Comparison of ENCODE assay signal across 8 cellular contexts in genomic region chr11:35943761-35944502, GRCh38. TPM values are rescaled to one million over a fixed set of nuclear protein-coding genes. Genes with fewer than 3 reads are reported as not detected.
DNase-seq lines count a peak whose midpoint lies in the region; ATAC-seq and TF ChIP-seq lines count a peak whose summit lies in the region.

Gene LDLRAD3 (plus strand): TSS chr11:35944062. CDS start chr11:35944099, 37 bp downstream.

- H3K79me2 ChIP-seq in hepatocyte = peaks cover 36% of the 10 kb centered on the region

- H4K20me1 ChIP-seq in hepatocyte (ENCODE audit: insufficient read depth, poor library complexity, severe bottlenecking) = no peaks in the 10 kb centered on the region

- ATAC-seq in GM21619 (IDR thresholded peaks at IDR 0.05; ENCODE audit: unreplicated experiment) (peak; percentile 70), SK-N-SH treated with all-trans-retinoic acid at 6 μM for 48 hours (peak; percentile 94), psoas muscle (peak; percentile 81 to 90 (median 83)), HG03378 (IDR thresholded peaks at IDR 0.05; ENCODE audit: unreplicated experiment) (no peak)

- intact Hi-C loops in psoas muscle (cut with DNase I) = loop anchor here in 1 of 2 donors (10.0 kb wide), 1 partner anchor 131 kb away; no protein-coding TSS in a partner anchor

- WGBS in hepatocyte (ENCODE audit: low lambda C conversion rate, missing lambda C conversion rate) = under 1% methylated on average over 42 of the region's 95 CpGs
- WGBS in psoas muscle, 3 donors = 0 to 1% (median 1%) methylated on average over 41 to 95 of the region's 95 CpGs

- peak within 1 kb of the TSS; percentile 82 for H3K4me2 ChIP-seq in hepatocyte

- H3K4me1 ChIP-seq in hepatocyte (ENCODE audit: insufficient read depth) (peaks cover 5% of the 10 kb centered on the region), psoas muscle (peaks cover 6% of the 10 kb centered on the region)

- H2AFZ ChIP-seq in hepatocyte = peak within 1 kb of the TSS; percentile 70

- H3K27me3 ChIP-seq in hepatocyte (no peaks in the 10 kb centered on the region), psoas muscle (ENCODE audit: insufficient read depth in 3 of 3, low read length in 2 of 3) (no peaks in the 10 kb centered on the region)

- in situ Hi-C loops in astrocyte of the spinal cord (cut with HindIII; ENCODE audit: low sequenced_read_pairs) = no loop called here

- H3K36me3 ChIP-seq in hepatocyte (replicated peaks; ENCODE audit: insufficient read depth, low read depth) = no peaks in the 10 kb centered on the region
- no peaks in the 10 kb centered on the region for H3K36me3 ChIP-seq in psoas muscle (ENCODE audit: insufficient read depth in 1 of 2, low read depth in 1 of 2)

- no peak for TF ChIP-seq CTCF in astrocyte of the spinal cord (IDR thresholded peaks at IDR 0.05; ENCODE audit: low read depth, low read length)
- no peak for TF ChIP-seq CTCF in hepatocyte (IDR thresholded peaks at IDR 0.05; ENCODE audit: poor library complexity)
- no peak for TF ChIP-seq CTCF in psoas muscle (IDR thresholded peaks at IDR 0.05)

- H3K27ac ChIP-seq in hepatocyte (peak within 1 kb of the TSS; percentile 90), psoas muscle (peak within 1 kb of the TSS; percentile 80)

- no peaks in the 10 kb centered on the region for H3K9me2 ChIP-seq in hepatocyte (replicated peaks; ENCODE audit: insufficient read depth)

- H3K9me3 ChIP-seq in hepatocyte (ENCODE audit: low read depth) = no peaks in the 10 kb centered on the region
- no peaks in the 10 kb centered on the region for H3K9me3 ChIP-seq in psoas muscle

- DNase-seq in DMS 273 treated with DMSO at 0.1 percent for 48 hours (lab: John Stamatoyannopoulos, UW) = peak; percentile 43
- peak; percentile 76 to 80 for DNase-seq in Kasumi-1 (lab: John Stamatoyannopoulos, UW)
- DNase-seq in astrocyte of the spinal cord (ENCODE audit: low read depth, low spot score) = peak; percentile 86
- peak; percentile 92 for DNase-seq in hepatocyte (ENCODE audit: low spot score)
- peak; percentile 84 to 91 for DNase-seq in psoas muscle

- H3K4me3 ChIP-seq in astrocyte of the spinal cord (ENCODE audit: low read depth, low read length) = peak within 1 kb of the TSS; percentile 71
- H3K4me3 ChIP-seq in hepatocyte = peak within 1 kb of the TSS; percentile 59
- peak within 1 kb of the TSS; percentile 75 for H3K4me3 ChIP-seq in psoas muscle

TF ChIP-seq in SK-N-SH treated with all-trans-retinoic acid at 6 μM for 48 hours, 23 proteins besides CTCF, POLR2A, EP300 and RAD21:
- TF ChIP-seq CSRNP3 (CRISPR knock-in tag; IDR thresholded peaks at IDR 0.05) (no peak), ZFP3 (CRISPR knock-in tag; IDR thresholded peaks at IDR 0.05) (no peak), ZNF8 (CRISPR knock-in tag; IDR thresholded peaks at IDR 0.05) (no peak), ARNTL (CRISPR knock-in tag; IDR thresholded peaks at IDR 0.05; ENCODE audit: borderline replicate concordance, low read depth) (no peak), PPARA (CRISPR knock-in tag; IDR thresholded peaks at IDR 0.05; ENCODE audit: borderline replicate concordance) (no peak), CREB5 (CRISPR knock-in tag; IDR thresholded peaks at IDR 0.05; ENCODE audit: low read depth) (no peak), BACH2 (CRISPR knock-in tag; IDR thresholded peaks at IDR 0.05; ENCODE audit: borderline replicate concordance) (no peak), POU6F1 (CRISPR knock-in tag; IDR thresholded peaks at IDR 0.05; ENCODE audit: borderline replicate concordance, low read depth) (no peak), ESRRG (CRISPR knock-in tag; IDR thresholded peaks at IDR 0.05) (no peak), PATZ1 (CRISPR knock-in tag; IDR thresholded peaks at IDR 0.05; ENCODE audit: borderline replicate concordance) (no peak), ZNF565 (CRISPR knock-in tag; conservative IDR thresholded peaks at IDR 0.05; ENCODE audit: low read depth) (no peak), TOX (CRISPR knock-in tag; IDR thresholded peaks at IDR 0.05; ENCODE audit: borderline replicate concordance) (no peak), ISL1 (CRISPR knock-in tag; IDR thresholded peaks at IDR 0.05) (no peak)

RNA-seq across cellular contexts. Expression of gene LDLRAD3, which starts in this region (rescaled TPM):
- total RNA-seq in hepatocyte (11.8 and 12.2 TPM in 2 replicates), psoas muscle (10 to 100 TPM in 2 of 4 donors, 1 to 10 TPM in 2; 5.9 to 16.0 (median 9.6) TPM)
- polyA plus RNA-seq in hepatocyte (7.4 and 12.2 TPM in 2 replicates), psoas muscle (10 to 100 TPM in 2 of 3 donors, 1 to 10 TPM in 1; 8.8 to 20.7 (median 18.0) TPM)
